In genomic region chr5:133241179-133241728, GRCh38 we compare ENCODE assay signal across 1 cellular context.
TF ChIP-seq lines count a peak whose summit lies in the region.

No MANE protein-coding gene starts in this region.

TF ChIP-seq in K562, 482 proteins besides CTCF, POLR2A, EP300 and RAD21 (continued from another document and continues in another):
- TF ChIP-seq, protein P1, sequence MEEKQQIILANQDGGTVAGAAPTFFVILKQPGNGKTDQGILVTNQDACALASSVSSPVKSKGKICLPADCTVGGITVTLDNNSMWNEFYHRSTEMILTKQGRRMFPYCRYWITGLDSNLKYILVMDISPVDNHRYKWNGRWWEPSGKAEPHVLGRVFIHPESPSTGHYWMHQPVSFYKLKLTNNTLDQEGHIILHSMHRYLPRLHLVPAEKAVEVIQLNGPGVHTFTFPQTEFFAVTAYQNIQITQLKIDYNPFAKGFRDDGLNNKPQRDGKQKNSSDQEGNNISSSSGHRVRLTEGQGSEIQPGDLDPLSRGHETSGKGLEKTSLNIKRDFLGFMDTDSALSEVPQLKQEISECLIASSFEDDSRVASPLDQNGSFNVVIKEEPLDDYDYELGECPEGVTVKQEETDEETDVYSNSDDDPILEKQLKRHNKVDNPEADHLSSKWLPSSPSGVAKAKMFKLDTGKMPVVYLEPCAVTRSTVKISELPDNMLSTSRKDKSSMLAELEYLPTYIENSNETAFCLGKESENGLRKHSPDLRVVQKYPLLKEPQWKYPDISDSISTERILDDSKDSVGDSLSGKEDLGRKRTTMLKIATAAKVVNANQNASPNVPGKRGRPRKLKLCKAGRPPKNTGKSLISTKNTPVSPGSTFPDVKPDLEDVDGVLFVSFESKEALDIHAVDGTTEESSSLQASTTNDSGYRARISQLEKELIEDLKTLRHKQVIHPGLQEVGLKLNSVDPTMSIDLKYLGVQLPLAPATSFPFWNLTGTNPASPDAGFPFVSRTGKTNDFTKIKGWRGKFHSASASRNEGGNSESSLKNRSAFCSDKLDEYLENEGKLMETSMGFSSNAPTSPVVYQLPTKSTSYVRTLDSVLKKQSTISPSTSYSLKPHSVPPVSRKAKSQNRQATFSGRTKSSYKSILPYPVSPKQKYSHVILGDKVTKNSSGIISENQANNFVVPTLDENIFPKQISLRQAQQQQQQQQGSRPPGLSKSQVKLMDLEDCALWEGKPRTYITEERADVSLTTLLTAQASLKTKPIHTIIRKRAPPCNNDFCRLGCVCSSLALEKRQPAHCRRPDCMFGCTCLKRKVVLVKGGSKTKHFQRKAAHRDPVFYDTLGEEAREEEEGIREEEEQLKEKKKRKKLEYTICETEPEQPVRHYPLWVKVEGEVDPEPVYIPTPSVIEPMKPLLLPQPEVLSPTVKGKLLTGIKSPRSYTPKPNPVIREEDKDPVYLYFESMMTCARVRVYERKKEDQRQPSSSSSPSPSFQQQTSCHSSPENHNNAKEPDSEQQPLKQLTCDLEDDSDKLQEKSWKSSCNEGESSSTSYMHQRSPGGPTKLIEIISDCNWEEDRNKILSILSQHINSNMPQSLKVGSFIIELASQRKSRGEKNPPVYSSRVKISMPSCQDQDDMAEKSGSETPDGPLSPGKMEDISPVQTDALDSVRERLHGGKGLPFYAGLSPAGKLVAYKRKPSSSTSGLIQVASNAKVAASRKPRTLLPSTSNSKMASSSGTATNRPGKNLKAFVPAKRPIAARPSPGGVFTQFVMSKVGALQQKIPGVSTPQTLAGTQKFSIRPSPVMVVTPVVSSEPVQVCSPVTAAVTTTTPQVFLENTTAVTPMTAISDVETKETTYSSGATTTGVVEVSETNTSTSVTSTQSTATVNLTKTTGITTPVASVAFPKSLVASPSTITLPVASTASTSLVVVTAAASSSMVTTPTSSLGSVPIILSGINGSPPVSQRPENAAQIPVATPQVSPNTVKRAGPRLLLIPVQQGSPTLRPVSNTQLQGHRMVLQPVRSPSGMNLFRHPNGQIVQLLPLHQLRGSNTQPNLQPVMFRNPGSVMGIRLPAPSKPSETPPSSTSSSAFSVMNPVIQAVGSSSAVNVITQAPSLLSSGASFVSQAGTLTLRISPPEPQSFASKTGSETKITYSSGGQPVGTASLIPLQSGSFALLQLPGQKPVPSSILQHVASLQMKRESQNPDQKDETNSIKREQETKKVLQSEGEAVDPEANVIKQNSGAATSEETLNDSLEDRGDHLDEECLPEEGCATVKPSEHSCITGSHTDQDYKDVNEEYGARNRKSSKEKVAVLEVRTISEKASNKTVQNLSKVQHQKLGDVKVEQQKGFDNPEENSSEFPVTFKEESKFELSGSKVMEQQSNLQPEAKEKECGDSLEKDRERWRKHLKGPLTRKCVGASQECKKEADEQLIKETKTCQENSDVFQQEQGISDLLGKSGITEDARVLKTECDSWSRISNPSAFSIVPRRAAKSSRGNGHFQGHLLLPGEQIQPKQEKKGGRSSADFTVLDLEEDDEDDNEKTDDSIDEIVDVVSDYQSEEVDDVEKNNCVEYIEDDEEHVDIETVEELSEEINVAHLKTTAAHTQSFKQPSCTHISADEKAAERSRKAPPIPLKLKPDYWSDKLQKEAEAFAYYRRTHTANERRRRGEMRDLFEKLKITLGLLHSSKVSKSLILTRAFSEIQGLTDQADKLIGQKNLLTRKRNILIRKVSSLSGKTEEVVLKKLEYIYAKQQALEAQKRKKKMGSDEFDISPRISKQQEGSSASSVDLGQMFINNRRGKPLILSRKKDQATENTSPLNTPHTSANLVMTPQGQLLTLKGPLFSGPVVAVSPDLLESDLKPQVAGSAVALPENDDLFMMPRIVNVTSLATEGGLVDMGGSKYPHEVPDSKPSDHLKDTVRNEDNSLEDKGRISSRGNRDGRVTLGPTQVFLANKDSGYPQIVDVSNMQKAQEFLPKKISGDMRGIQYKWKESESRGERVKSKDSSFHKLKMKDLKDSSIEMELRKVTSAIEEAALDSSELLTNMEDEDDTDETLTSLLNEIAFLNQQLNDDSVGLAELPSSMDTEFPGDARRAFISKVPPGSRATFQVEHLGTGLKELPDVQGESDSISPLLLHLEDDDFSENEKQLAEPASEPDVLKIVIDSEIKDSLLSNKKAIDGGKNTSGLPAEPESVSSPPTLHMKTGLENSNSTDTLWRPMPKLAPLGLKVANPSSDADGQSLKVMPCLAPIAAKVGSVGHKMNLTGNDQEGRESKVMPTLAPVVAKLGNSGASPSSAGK (IDR thresholded peaks at IDR 0.05) = no peak
- TF ChIP-seq NCOR1 (IDR thresholded peaks at IDR 0.05) (no peak), GMEB1 (CRISPR knock-in tag; IDR thresholded peaks at IDR 0.05) (no peak), ZNF717 (CRISPR knock-in tag; IDR thresholded peaks at IDR 0.05) (no peak), STAT5B (CRISPR knock-in tag; IDR thresholded peaks at IDR 0.05) (no peak), ZNF586 (CRISPR knock-in tag; conservative IDR thresholded peaks at IDR 0.05) (no peak), EZH2 (IDR thresholded peaks at IDR 0.05; ENCODE audit: borderline replicate concordance, low read depth, low read length) (no peak), NFIC (IDR thresholded peaks at IDR 0.05) (no peak), ZNF76 (CRISPR knock-in tag; IDR thresholded peaks at IDR 0.05; ENCODE audit: borderline replicate concordance) (no peak), RBBP5 (IDR thresholded peaks at IDR 0.05; ENCODE audit: borderline replicate concordance, insufficient read depth, low read length, poor library complexity, severe bottlenecking) (no peak), ZC3H8 (IDR thresholded peaks at IDR 0.05) (no peak), ZNF740 (CRISPR knock-in tag; IDR thresholded peaks at IDR 0.05) (no peak), ZNF740 (tag; IDR thresholded peaks at IDR 0.05) (0 out of 4 replicates have a peak, but pooled peaks of 1 of the 2 experiments have one; percentile 31), CHD1 (IDR thresholded peaks at IDR 0.05; ENCODE audit: low read length) (no peak), CBX2 (IDR thresholded peaks at IDR 0.05; ENCODE audit: insufficient read depth, low read length, poor library complexity, severe bottlenecking) (no peak), GTF2E2 (tag; IDR thresholded peaks at IDR 0.05) (0 out of 2 replicates have a peak, but pooled peaks have one; percentile 5), ZNF175 (CRISPR knock-in tag; IDR thresholded peaks at IDR 0.05; ENCODE audit: low read depth) (no peak; the same call in 1 of the 2 replicates), CREM (IDR thresholded peaks at IDR 0.05; ENCODE audit: low read depth) (no peak), ZC3H11A (IDR thresholded peaks at IDR 0.05; ENCODE audit: low read depth, low read length) (no peak), PHB2 (IDR thresholded peaks at IDR 0.05; ENCODE audit: low read depth) (no peak), PCBP1 (IDR thresholded peaks at IDR 0.05; ENCODE audit: low read depth, low read length, poor library complexity, severe bottlenecking) (no peak), ZFP30 (CRISPR knock-in tag; IDR thresholded peaks at IDR 0.05; ENCODE audit: borderline replicate concordance) (no peak), MED1 (CRISPR knock-in tag; IDR thresholded peaks at IDR 0.05; ENCODE audit: borderline replicate concordance) (no peak), KAT2B (IDR thresholded peaks at IDR 0.05; ENCODE audit: low read depth, low read length) (no peak), TEAD1 (CRISPR knock-in tag; IDR thresholded peaks at IDR 0.05) (0 out of 4 replicates have a peak, but pooled peaks of 1 of the 2 experiments have one; percentile 24), LCOR (CRISPR knock-in tag; IDR thresholded peaks at IDR 0.05) (no peak), SAP30 (IDR thresholded peaks at IDR 0.05; ENCODE audit: borderline replicate concordance, insufficient read depth, low read depth, low read length, poor library complexity, severe bottlenecking) (no peak), NFXL1 (CRISPR knock-in tag; IDR thresholded peaks at IDR 0.05) (no peak), ZKSCAN3 (CRISPR knock-in tag; IDR thresholded peaks at IDR 0.05) (no peak), CBX1 (IDR thresholded peaks at IDR 0.05; ENCODE audit: low read depth) (no peak), CTBP1 (IDR thresholded peaks at IDR 0.05; ENCODE audit: borderline replicate concordance) (no peak), SLC30A9 (CRISPR knock-in tag; IDR thresholded peaks at IDR 0.05) (no peak), ELF2 (CRISPR knock-in tag; IDR thresholded peaks at IDR 0.05) (peak; percentile 5; the same call in 1 of the 2 replicates), TAF9B (IDR thresholded peaks at IDR 0.05; ENCODE audit: partially characterized antibody) (no peak), FOXM1 (IDR thresholded peaks at IDR 0.05; ENCODE audit: low read depth) (no peak), FOXM1 (CRISPR knock-in tag; IDR thresholded peaks at IDR 0.05; ENCODE audit: low read depth) (no peak), POLR2AphosphoS5 (IDR thresholded peaks at IDR 0.05; ENCODE audit: control insufficient read depth, insufficient read depth, low read depth, low read length) (no peak), ARHGAP35 (IDR thresholded peaks at IDR 0.05; ENCODE audit: partially characterized antibody) (no peak), GATA2 (CRISPR knock-in tag; IDR thresholded peaks at IDR 0.05) (no peak), EGR1 (conservative IDR thresholded peaks at IDR 0.05) (no peak), ARNT (IDR thresholded peaks at IDR 0.05) (no peak), TRIM25 (IDR thresholded peaks at IDR 0.05; ENCODE audit: borderline replicate concordance) (no peak)
- TF ChIP-seq, protein P2, sequence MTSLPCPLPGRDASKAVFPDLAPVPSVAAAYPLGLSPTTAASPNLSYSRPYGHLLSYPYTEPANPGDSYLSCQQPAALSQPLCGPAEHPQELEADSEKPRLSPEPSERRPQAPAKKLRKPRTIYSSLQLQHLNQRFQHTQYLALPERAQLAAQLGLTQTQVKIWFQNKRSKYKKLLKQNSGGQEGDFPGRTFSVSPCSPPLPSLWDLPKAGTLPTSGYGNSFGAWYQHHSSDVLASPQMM (CRISPR knock-in tag; IDR thresholded peaks at IDR 0.05) = no peak
- TF ChIP-seq, protein P3, sequence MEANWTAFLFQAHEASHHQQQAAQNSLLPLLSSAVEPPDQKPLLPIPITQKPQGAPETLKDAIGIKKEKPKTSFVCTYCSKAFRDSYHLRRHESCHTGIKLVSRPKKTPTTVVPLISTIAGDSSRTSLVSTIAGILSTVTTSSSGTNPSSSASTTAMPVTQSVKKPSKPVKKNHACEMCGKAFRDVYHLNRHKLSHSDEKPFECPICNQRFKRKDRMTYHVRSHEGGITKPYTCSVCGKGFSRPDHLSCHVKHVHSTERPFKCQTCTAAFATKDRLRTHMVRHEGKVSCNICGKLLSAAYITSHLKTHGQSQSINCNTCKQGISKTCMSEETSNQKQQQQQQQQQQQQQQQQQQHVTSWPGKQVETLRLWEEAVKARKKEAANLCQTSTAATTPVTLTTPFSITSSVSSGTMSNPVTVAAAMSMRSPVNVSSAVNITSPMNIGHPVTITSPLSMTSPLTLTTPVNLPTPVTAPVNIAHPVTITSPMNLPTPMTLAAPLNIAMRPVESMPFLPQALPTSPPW (CRISPR knock-in tag; IDR thresholded peaks at IDR 0.05) = no peak
- TF ChIP-seq, protein P4, sequence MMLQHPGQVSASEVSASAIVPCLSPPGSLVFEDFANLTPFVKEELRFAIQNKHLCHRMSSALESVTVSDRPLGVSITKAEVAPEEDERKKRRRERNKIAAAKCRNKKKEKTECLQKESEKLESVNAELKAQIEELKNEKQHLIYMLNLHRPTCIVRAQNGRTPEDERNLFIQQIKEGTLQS (IDR thresholded peaks at IDR 0.05) = no peak
- TF ChIP-seq, protein P4 (CRISPR knock-in tag; conservative IDR thresholded peaks at IDR 0.05) = no peak
- TF ChIP-seq, protein P5, sequence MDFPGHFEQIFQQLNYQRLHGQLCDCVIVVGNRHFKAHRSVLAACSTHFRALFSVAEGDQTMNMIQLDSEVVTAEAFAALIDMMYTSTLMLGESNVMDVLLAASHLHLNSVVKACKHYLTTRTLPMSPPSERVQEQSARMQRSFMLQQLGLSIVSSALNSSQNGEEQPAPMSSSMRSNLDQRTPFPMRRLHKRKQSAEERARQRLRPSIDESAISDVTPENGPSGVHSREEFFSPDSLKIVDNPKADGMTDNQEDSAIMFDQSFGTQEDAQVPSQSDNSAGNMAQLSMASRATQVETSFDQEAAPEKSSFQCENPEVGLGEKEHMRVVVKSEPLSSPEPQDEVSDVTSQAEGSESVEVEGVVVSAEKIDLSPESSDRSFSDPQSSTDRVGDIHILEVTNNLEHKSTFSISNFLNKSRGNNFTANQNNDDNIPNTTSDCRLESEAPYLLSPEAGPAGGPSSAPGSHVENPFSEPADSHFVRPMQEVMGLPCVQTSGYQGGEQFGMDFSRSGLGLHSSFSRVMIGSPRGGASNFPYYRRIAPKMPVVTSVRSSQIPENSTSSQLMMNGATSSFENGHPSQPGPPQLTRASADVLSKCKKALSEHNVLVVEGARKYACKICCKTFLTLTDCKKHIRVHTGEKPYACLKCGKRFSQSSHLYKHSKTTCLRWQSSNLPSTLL (IDR thresholded peaks at IDR 0.05) = no peak
